20 cellular contexts compared by ENCODE assay signal in the genomic region with DNA sequence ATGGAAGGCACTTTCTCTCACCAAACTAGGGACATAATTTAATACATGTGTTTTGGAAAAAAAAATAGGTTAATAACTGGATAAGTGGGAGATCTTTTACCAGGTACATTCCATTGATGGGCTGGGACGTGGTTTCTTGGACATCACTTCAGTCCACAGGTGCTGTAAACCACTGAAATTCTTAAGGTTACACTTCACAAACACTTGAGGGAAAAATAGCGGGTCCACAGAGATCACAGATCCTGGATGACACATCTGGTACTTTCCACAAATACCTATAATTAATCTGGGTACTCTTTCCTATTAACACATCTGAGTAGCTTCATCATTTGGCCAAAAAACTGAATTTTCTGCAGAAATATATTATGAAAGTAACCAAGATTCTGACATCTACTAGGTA.
DNase-seq lines count a peak whose midpoint lies in the region; ATAC-seq, FAIRE-seq and TF ChIP-seq lines count a peak whose summit lies in the region.
"Had no signal": no experiment of that assay in that cellular context is flagged by ENCODE, and none has a peak within 500 bp of the region (broad histone marks: within the 10 kb centered on the region; RNA-seq: fewer than 3 reads in every experiment).

No MANE protein-coding gene starts in this region.

- no peak for TF ChIP-seq EP300 in GM12878 (IDR thresholded peaks at IDR 0.05; ENCODE audit: borderline replicate concordance in 1 of 2, control insufficient read depth in 1 of 2, low read depth in 2 of 2, low read length in 2 of 2)

- no peak for FAIRE-seq in GM12878 (lab: Jason Lieb, UNC)

- H2AFZ ChIP-seq in KMS-11 (ENCODE audit: low read depth), result no peak overlapping the region
- no peak overlapping the region for H2AFZ ChIP-seq in GM12878 (ENCODE audit: control insufficient read depth, low read depth, low read length)

- H3K27ac ChIP-seq in KMS-11 (no peak overlapping the region), GM12878 (ENCODE audit: control insufficient read depth, insufficient read depth) (no peak overlapping the region)

- H3K9me3 ChIP-seq in GM12878 (replicated peaks; ENCODE audit: control insufficient read depth, insufficient read depth, low read length), result no peaks in the 10 kb centered on the region
- H3K9me3 ChIP-seq in T-helper 17 cell (ENCODE audit: control insufficient read depth, low read length, poor library complexity, severe bottlenecking), result no peaks in the 10 kb centered on the region
- H3K9me3 ChIP-seq: BE2C had no signal

- no peaks in the 10 kb centered on the region for H3K4me1 Mint-ChIP-seq in activated CD4-positive, alpha-beta memory T cell treated with anti-CD3 and anti-CD28 coated beads, Interleukin-2, amount 10 ng/mL, durations not matched to agents 7 days and 5 days
- H3K4me1 Mint-ChIP-seq in T-helper 17 cell, result no peaks in the 10 kb centered on the region
- H3K4me1 Mint-ChIP-seq: CD4-positive, CD25-positive, alpha-beta regulatory T cell; CD8-positive, alpha-beta memory T cell had no signal

- TF ChIP-seq RAD21 in GM12878 (IDR thresholded peaks at IDR 0.05; ENCODE audit: insufficient read depth, low read depth, low read length), result no peak

- no peaks in the 10 kb centered on the region for H3K9me3 Mint-ChIP-seq in activated CD4-positive, alpha-beta memory T cell treated with anti-CD3 and anti-CD28 coated beads, Interleukin-2, amount 10 ng/mL, durations not matched to agents 7 days and 5 days
- H3K9me3 Mint-ChIP-seq: CD8-positive, alpha-beta memory T cell; H9 had no signal

- H3K36me3 ChIP-seq in KMS-11 (ENCODE audit: insufficient read depth) (no peaks in the 10 kb centered on the region), GM12878 (ENCODE audit: control insufficient read depth in 2 of 2, insufficient read depth in 2 of 2, low read length in 1 of 2) (no peaks in the 10 kb centered on the region)

- H3K4me3 ChIP-seq in KMS-11 (IDR thresholded peaks at IDR 0.05; ENCODE audit: insufficient read depth, low read depth, low read length) (no peak overlapping the region), GM12878 (no peak overlapping the region)

- no peaks in the 10 kb centered on the region for H4K20me1 ChIP-seq in KMS-11 (ENCODE audit: insufficient read depth)
- H4K20me1 ChIP-seq in GM12878 (ENCODE audit: control insufficient read depth, insufficient read depth), result no peaks in the 10 kb centered on the region

- H3K27me3 Mint-ChIP-seq in activated CD4-positive, alpha-beta memory T cell treated with anti-CD3 and anti-CD28 coated beads, Interleukin-2, amount 10 ng/mL, durations not matched to agents 7 days and 5 days, result no peaks in the 10 kb centered on the region
- H3K27me3 Mint-ChIP-seq in T-helper 17 cell, result no peaks in the 10 kb centered on the region
- H3K27me3 Mint-ChIP-seq: CD4-positive, CD25-positive, alpha-beta regulatory T cell; CD8-positive, alpha-beta memory T cell had no signal

- RAD21 ChIA-PET in GM12878 (lab: Charles Lee; ENCODE audit: unreplicated experiment), result interaction anchor here (0.7 to 1.4 kb wide), 2 partner anchors 10 to 52 kb away, joined by 3 read pairs; no protein-coding TSS in a partner anchor

- H3K27me3 ChIP-seq in KMS-11 (ENCODE audit: insufficient read depth, low read depth), result no peaks in the 10 kb centered on the region
- no peaks in the 10 kb centered on the region for H3K27me3 ChIP-seq in GM12878 (replicated peaks in 1 of 2; ENCODE audit: control insufficient read depth in 2 of 2, insufficient read depth in 2 of 2, low read length in 1 of 2)
- H3K27me3 ChIP-seq: BE2C had no signal

- no peaks in the 10 kb centered on the region for H3K36me3 Mint-ChIP-seq in activated CD4-positive, alpha-beta memory T cell treated with anti-CD3 and anti-CD28 coated beads, Interleukin-2, amount 10 ng/mL, durations not matched to agents 7 days and 5 days (ENCODE audit: low read depth)
- H3K36me3 Mint-ChIP-seq in T-helper 17 cell (ENCODE audit: low read depth), result peaks cover 10% of the 10 kb centered on the region

- POLR2A ChIA-PET in GM12878 (lab: Charles Lee), result no interaction called here
- POLR2A ChIA-PET in activated CD4-positive, alpha-beta memory T cell treated with anti-CD3 and anti-CD28 coated beads, Interleukin-2, amount 10 ng/mL, durations not matched to agents 7 days and 5 days (lab: Charles Lee), result no interaction called here

- no peak for DNase-seq in GM12878 (ENCODE audit: low read depth, low spot score)
- peak; percentile 20 for DNase-seq in glomerular visceral epithelial cell (ENCODE audit: extremely low spot score)
- peak; percentile 20 for DNase-seq in myocyte (ENCODE audit: low read depth)
- no peak for DNase-seq in activated CD4-positive, alpha-beta memory T cell treated with anti-CD3 and anti-CD28 coated beads, Interleukin-2, amount 10 ng/mL, durations not matched to agents 7 days and 5 days
- no peak for DNase-seq in activated gamma-delta T cell (lab: John Stamatoyannopoulos, UW)
- no peak for DNase-seq in T-helper 17 cell
- DNase-seq: ACHN; BE2C; C1 segment of cervical spinal cord; CD4-positive, CD25-positive, alpha-beta regulatory T cell; CD8-positive, alpha-beta memory T cell; COR-L47; DMS 273 treated with DMSO at 0.1 percent for 48 hours; DMS53; DND-41; EL; GOT3; H9 had no signal

- no peak overlapping the region for H3K9ac ChIP-seq in KMS-11
- no peak overlapping the region for H3K9ac ChIP-seq in GM12878 (ENCODE audit: control insufficient read depth, insufficient read depth, low read length)

- in situ Hi-C loops in GM12878 (cut with MboI), result no loop called here

- H3K79me2 ChIP-seq in KMS-11 (ENCODE audit: insufficient read depth, low read depth), result no peaks in the 10 kb centered on the region
- H3K79me2 ChIP-seq in GM12878 (ENCODE audit: control insufficient read depth, insufficient read depth, low read length), result no peaks in the 10 kb centered on the region

- TF ChIP-seq CTCF in KMS-11 (conservative IDR thresholded peaks at IDR 0.05; ENCODE audit: low read depth, low read length) (no peak), GM12878 (IDR thresholded peaks at IDR 0.05 in 2 of 3, conservative IDR thresholded peaks at IDR 0.05 in 1 of 3; ENCODE audit: control insufficient read depth in 2 of 3, extremely low read depth in 1 of 3, insufficient read depth in 1 of 3, low read depth in 3 of 3, low read length in 3 of 3) (no peak)

- SMC1A ChIA-PET in GM12878 (lab: Charles Lee; ENCODE audit: uncharacterized antibody, unreplicated experiment), result interaction anchor here (1.1 kb wide), 1 partner anchor 14 kb away, joined by 3 read pairs; no protein-coding TSS in a partner anchor

- CTCF ChIA-PET in GM12878 (lab: Yijun Ruan, JAX), result interaction anchor here (1.3 kb wide), 1 partner anchor 12 kb away, joined by 5 read pairs; no protein-coding TSS in a partner anchor
- CTCF ChIA-PET in activated CD4-positive, alpha-beta memory T cell treated with anti-CD3 and anti-CD28 coated beads, Interleukin-2, amount 10 ng/mL, durations not matched to agents 7 days and 5 days (lab: Charles Lee), result no interaction called here

- BruUV-seq in GM12878 (replicated peaks; lab: Mats Ljungman, UMichigan), result no TSS peak

- intact Hi-C loops in GM12878 (cut with micrococcal nuclease; ENCODE audit: unreplicated experiment), result no loop called here

- peak overlapping the region; percentile 17; the same call in 1 of the 2 replicates for H3K4me2 ChIP-seq in KMS-11
- no peak overlapping the region for H3K4me2 ChIP-seq in GM12878 (ENCODE audit: control insufficient read depth, insufficient read depth)

- WGBS in GM12878 (ENCODE audit: insufficient coverage, insufficient replicate concordance, low lambda C conversion rate, missing lambda C conversion rate), result 84% methylated on average over 2 of the region's 2 CpGs

- peak; percentile 59 for ATAC-seq in GM12878
- no peak for ATAC-seq in T-helper 17 cell
- no peak for ATAC-seq in HG02870 (IDR thresholded peaks at IDR 0.05; ENCODE audit: unreplicated experiment)

- no peak for TF ChIP-seq POLR2A in GM12878 (IDR thresholded peaks at IDR 0.05; ENCODE audit: low read depth, low read length)

- peaks cover 20% of the 10 kb centered on the region for H3K4me1 ChIP-seq in KMS-11 (ENCODE audit: low read depth, poor library complexity, severe bottlenecking)
- no peaks in the 10 kb centered on the region for H3K4me1 ChIP-seq in GM12878 (ENCODE audit: control insufficient read depth, insufficient read depth, low read length)
- H3K4me1 ChIP-seq: BE2C had no signal

- H3K4me3 Mint-ChIP-seq in activated CD4-positive, alpha-beta memory T cell treated with anti-CD3 and anti-CD28 coated beads, Interleukin-2, amount 10 ng/mL, durations not matched to agents 7 days and 5 days, result no peak overlapping the region
- H3K4me3 Mint-ChIP-seq in T-helper 17 cell, result no peak overlapping the region
- H3K4me3 Mint-ChIP-seq: CD4-positive, CD25-positive, alpha-beta regulatory T cell; CD8-positive, alpha-beta memory T cell; H9 had no signal

- no peak overlapping the region for H3K27ac Mint-ChIP-seq in activated CD4-positive, alpha-beta memory T cell treated with anti-CD3 and anti-CD28 coated beads, Interleukin-2, amount 10 ng/mL, durations not matched to agents 7 days and 5 days
- no peak overlapping the region for H3K27ac Mint-ChIP-seq in T-helper 17 cell
- H3K27ac Mint-ChIP-seq: CD4-positive, CD25-positive, alpha-beta regulatory T cell; CD8-positive, alpha-beta memory T cell; H9 had no signal

TF ChIP-seq in GM12878, 131 proteins besides CTCF, POLR2A, EP300 and RAD21:
- TF ChIP-seq TCF12 (IDR thresholded peaks at IDR 0.05; ENCODE audit: low read depth, low read length) (no peak), IKZF1 (conservative IDR thresholded peaks at IDR 0.05) (0 out of 2 replicates have a peak, but pooled peaks have one; percentile 16), FOXM1 (IDR thresholded peaks at IDR 0.05; ENCODE audit: low read depth, low read length) (no peak), IKZF2 (IDR thresholded peaks at IDR 0.05) (peak; percentile 13 to 38; a peak in 1 of 4 replicates)

Comparison
In these comparisons a context has a peak if more than half of its experiments do, and no peak if none do; other contexts are left out.
1. DNase-seq: peak in glomerular visceral epithelial cell (single experiment) and myocyte (single experiment); none in GM12878 (single experiment), activated CD4-positive, alpha-beta memory T cell treated with anti-CD3 and anti-CD28 coated beads, Interleukin-2, amount 10 ng/mL, durations not matched to agents 7 days and 5 days (single experiment), activated gamma-delta T cell (single experiment) and T-helper 17 cell (0 of 3).